In the genomic region with DNA sequence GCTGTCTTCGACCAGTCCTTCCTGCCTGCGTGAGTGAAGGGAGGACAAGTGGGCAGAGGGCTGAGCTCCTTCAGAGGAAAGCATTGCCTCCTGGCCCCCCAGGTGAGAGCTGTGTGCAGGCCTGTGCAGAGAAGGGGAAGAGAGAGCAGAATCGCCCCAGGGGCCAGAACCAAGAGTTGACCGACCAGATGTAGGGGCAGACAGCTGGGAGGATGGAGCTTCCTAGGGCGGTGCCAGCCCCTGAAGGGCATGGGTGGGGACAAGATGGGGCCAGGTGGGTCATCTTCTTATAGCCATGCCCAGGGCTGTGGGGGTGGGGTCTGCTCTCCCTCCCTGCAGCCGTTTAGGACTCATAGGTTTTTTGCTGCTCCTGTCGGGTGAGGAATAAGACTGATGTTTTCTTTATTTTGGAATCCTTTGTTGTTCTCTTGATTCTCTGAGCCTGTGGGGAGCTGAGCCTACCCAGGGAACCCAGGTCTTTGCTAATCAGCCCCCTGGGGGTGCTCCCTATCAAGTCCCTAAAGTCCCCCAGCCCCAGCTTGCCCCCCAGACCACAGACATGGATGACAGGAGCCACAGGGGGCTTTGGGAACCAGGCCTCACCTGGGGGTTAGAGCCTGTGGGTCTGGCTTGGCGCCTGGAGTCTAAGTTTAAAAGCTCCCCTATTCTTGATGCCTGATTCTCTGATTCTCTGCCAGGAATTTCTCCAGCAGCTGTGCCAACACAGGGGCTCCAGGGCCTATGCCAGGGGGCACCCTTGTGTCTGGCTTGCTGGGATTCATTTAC, we compare ENCODE assay signal across 21 cellular contexts. TPM values are rescaled to one million over a fixed set of nuclear protein-coding genes. Genes with fewer than 3 reads are reported as not detected.
DNase-seq lines count a peak whose midpoint lies in the region; ATAC-seq and TF ChIP-seq lines count a peak whose summit lies in the region.
"Had no signal": no experiment of that assay in that cellular context is flagged by ENCODE, and none has a peak within 500 bp of the region (broad histone marks: within the 10 kb centered on the region; RNA-seq: fewer than 3 reads in every experiment).

No MANE protein-coding gene starts in this region.

- ATAC-seq in GM23338 = peak; percentile 50
- 0 out of 2 replicates have a peak, but pooled peaks have one; percentile 20 for ATAC-seq in WTC11
- ATAC-seq in HG02623 (IDR thresholded peaks at IDR 0.05; ENCODE audit: unreplicated experiment) = no peak
- ATAC-seq: activated CD4-positive, alpha-beta T cell treated with anti-CD3 and anti-CD28 coated beads for 36 hours; CD8-positive, alpha-beta T cell; left ventricle myocardium superior; stimulated activated naive B cell treated with anti-CD40 and anti-IgM and Interleukin-4, amounts not matched to agents 10 μg/mL and 1 μg/mL and 100 μg/mL, for 72 hours had no signal

- H3K36me3 Mint-ChIP-seq in GM23338 (ENCODE audit: low read depth) (no peaks in the 10 kb centered on the region), WTC11 (no peaks in the 10 kb centered on the region), osteocyte (ENCODE audit: unreplicated experiment) (no peaks in the 10 kb centered on the region)
- H3K36me3 Mint-ChIP-seq: activated naive CD4-positive, alpha-beta T cell treated with anti-CD3 and anti-CD28 coated beads, Interleukin-2, amount 50 U/mL, for 24 hours; CD8-positive, alpha-beta T cell; stimulated activated naive B cell treated with anti-CD40 and anti-IgM and Interleukin-4, amounts not matched to agents 10 μg/mL and 1 μg/mL and 100 μg/mL, for 72 hours had no signal

- H3K36me3 ChIP-seq in GM23338 (ENCODE audit: insufficient read depth) = no peaks in the 10 kb centered on the region
- H3K36me3 ChIP-seq: colonic mucosa, tibial artery had no signal

- no peaks in the 10 kb centered on the region for H3K9me3 Mint-ChIP-seq in GM23338
- H3K9me3 Mint-ChIP-seq in WTC11 = no peaks in the 10 kb centered on the region
- H3K9me3 Mint-ChIP-seq in osteocyte (ENCODE audit: unreplicated experiment) = no peaks in the 10 kb centered on the region
- H3K9me3 Mint-ChIP-seq: activated naive CD4-positive, alpha-beta T cell treated with anti-CD3 and anti-CD28 coated beads, Interleukin-2, amount 50 U/mL, for 24 hours; activated T-helper 1 cell treated with anti-CD3 and anti-CD28 coated beads, Interleukin-12 subunit alpha, Interleukin-12 subunit beta, Interleukin-2, Interleukin-4 antibody, amounts not matched to agents 30 ng/mL and 10 ng/mL and 1 ng/mL, durations not matched to agents 14 hours and 24 hours and 36 hours; CD8-positive, alpha-beta T cell; H9; stimulated activated naive B cell treated with anti-CD40 and anti-IgM and Interleukin-4, amounts not matched to agents 10 μg/mL and 1 μg/mL and 100 μg/mL, for 72 hours had no signal

- H3K4me3 Mint-ChIP-seq in GM23338 (no peak overlapping the region), WTC11 (no peak overlapping the region), osteocyte (ENCODE audit: unreplicated experiment) (no peak overlapping the region)
- H3K4me3 Mint-ChIP-seq: activated CD4-positive, alpha-beta T cell treated with anti-CD3 and anti-CD28 coated beads for 36 hours; activated naive CD4-positive, alpha-beta T cell treated with anti-CD3 and anti-CD28 coated beads, Interleukin-2, amount 50 U/mL, for 24 hours; activated T-helper 1 cell treated with anti-CD3 and anti-CD28 coated beads, Interleukin-12 subunit alpha, Interleukin-12 subunit beta, Interleukin-2, Interleukin-4 antibody, amounts not matched to agents 30 ng/mL and 10 ng/mL and 1 ng/mL, durations not matched to agents 14 hours and 24 hours and 36 hours; CD8-positive, alpha-beta T cell; H9; stimulated activated naive B cell treated with anti-CD40 and anti-IgM and Interleukin-4, amounts not matched to agents 10 μg/mL and 1 μg/mL and 100 μg/mL, for 72 hours had no signal

- TF ChIP-seq CTCF in GM23338 (conservative IDR thresholded peaks at IDR 0.05; ENCODE audit: low read depth in 2 of 2) (no peak), WTC11 (IDR thresholded peaks at IDR 0.05) (no peak), osteocyte (IDR thresholded peaks at IDR 0.05) (no peak)

- no peaks in the 10 kb centered on the region for H3K4me1 ChIP-seq in GM23338 (ENCODE audit: insufficient read depth)
- H3K4me1 ChIP-seq: colonic mucosa had no signal

- H3K27me3 ChIP-seq in GM23338 (ENCODE audit: insufficient read depth) = no peaks in the 10 kb centered on the region
- H3K27me3 ChIP-seq: colonic mucosa, tibial artery had no signal

- no peak overlapping the region for H3K4me3 ChIP-seq in GM23338
- H3K4me3 ChIP-seq: colonic mucosa, tibial artery had no signal

- no peak for DNase-seq in GM23338 (ENCODE audit: low spot score)
- peak; percentile 94 to 98 for DNase-seq in NCI-H2081 (lab: John Stamatoyannopoulos, UW)
- no peak for DNase-seq in WTC11 (ENCODE audit: low spot score)
- DNase-seq in osteocyte (ENCODE audit: extremely low spot score, unreplicated experiment) = no peak
- DNase-seq in NOMO-1 treated with DMSO at 0.1 percent for 48 hours (lab: John Stamatoyannopoulos, UW; ENCODE audit: unreplicated experiment) = no peak
- no peak for DNase-seq in activated T-cell treated with anti-CD3 and anti-CD28 coated beads, Interleukin-2, amount 50 U/mL, for 48 hours
- DNase-seq: activated CD4-positive, alpha-beta T cell treated with anti-CD3 and anti-CD28 coated beads for 36 hours; CD8-positive, alpha-beta T cell; colonic mucosa; H9; Kasumi-1; left ventricle myocardium superior; NCI-H1436; Right ventricle myocardium superior; stimulated activated naive B cell treated with anti-CD40 and anti-IgM and Interleukin-4, amounts not matched to agents 10 μg/mL and 1 μg/mL and 100 μg/mL, for 72 hours; tibial artery had no signal

- no peaks in the 10 kb centered on the region for H4K20me1 ChIP-seq in GM23338 (replicated peaks; ENCODE audit: insufficient read depth)

- H3K27ac ChIP-seq in GM23338 (ENCODE audit: low read depth) = no peak overlapping the region
- H3K27ac ChIP-seq: colonic mucosa, tibial artery had no signal

- POLR2A ChIA-PET in WTC11 (lab: Charles Lee) = no interaction called here

- no peaks in the 10 kb centered on the region for H3K9me2 ChIP-seq in GM23338 (ENCODE audit: insufficient read depth)

- H3F3A ChIP-seq in GM23338 (replicated peaks; ENCODE audit: low read depth) = no peaks in the 10 kb centered on the region

- H3K27me3 Mint-ChIP-seq in GM23338 (ENCODE audit: insufficient read depth, low read depth, poor library complexity) (no peaks in the 10 kb centered on the region), WTC11 (ENCODE audit: low read depth) (no peaks in the 10 kb centered on the region), osteocyte (ENCODE audit: unreplicated experiment) (no peaks in the 10 kb centered on the region)

- CTCF ChIA-PET in WTC11 (lab: Charles Lee) = interaction anchor here (0.6 to 1.7 kb wide), 3 partner anchors 9 to 329 kb away, joined by 3 to 9 read pairs (median 3); a partner anchor contains a TSS

- no peaks in the 10 kb centered on the region for H3K79me2 ChIP-seq in GM23338 (replicated peaks; ENCODE audit: insufficient read depth)

- H3K27ac Mint-ChIP-seq in GM23338 (no peak overlapping the region), WTC11 (no peak overlapping the region), osteocyte (ENCODE audit: unreplicated experiment) (peak overlapping the region; percentile 70)
- H3K27ac Mint-ChIP-seq: activated CD4-positive, alpha-beta T cell treated with anti-CD3 and anti-CD28 coated beads for 36 hours; activated naive CD4-positive, alpha-beta T cell treated with anti-CD3 and anti-CD28 coated beads, Interleukin-2, amount 50 U/mL, for 24 hours; activated T-helper 1 cell treated with anti-CD3 and anti-CD28 coated beads, Interleukin-12 subunit alpha, Interleukin-12 subunit beta, Interleukin-2, Interleukin-4 antibody, amounts not matched to agents 30 ng/mL and 10 ng/mL and 1 ng/mL, durations not matched to agents 14 hours and 24 hours and 36 hours; CD8-positive, alpha-beta T cell; H9; progenitor cell of endocrine pancreas had no signal

- H2AFZ ChIP-seq in GM23338 = peak overlapping the region; percentile 43; the same call in 1 of the 2 replicates

- H3K4me2 ChIP-seq in GM23338 = no peak overlapping the region

- peaks cover 8% of the 10 kb centered on the region for H3K4me1 Mint-ChIP-seq in GM23338
- peaks cover 12% of the 10 kb centered on the region for H3K4me1 Mint-ChIP-seq in WTC11
- peaks cover 35% of the 10 kb centered on the region for H3K4me1 Mint-ChIP-seq in osteocyte (ENCODE audit: unreplicated experiment)
- H3K4me1 Mint-ChIP-seq: activated naive CD4-positive, alpha-beta T cell treated with anti-CD3 and anti-CD28 coated beads, Interleukin-2, amount 50 U/mL, for 24 hours; stimulated activated naive B cell treated with anti-CD40 and anti-IgM and Interleukin-4, amounts not matched to agents 10 μg/mL and 1 μg/mL and 100 μg/mL, for 72 hours had no signal

TF ChIP-seq in GM23338, 12 proteins besides CTCF, POLR2A, EP300 and RAD21:
- TF ChIP-seq EZH2phosphoT487 (IDR thresholded peaks at IDR 0.05; ENCODE audit: unreplicated experiment) (no peak), STAT1 (IDR thresholded peaks at IDR 0.05; ENCODE audit: unreplicated experiment) (no peak), ZNF114 (CRISPR knock-in tag; IDR thresholded peaks at IDR 0.05) (no peak), ZNF331 (CRISPR knock-in tag; IDR thresholded peaks at IDR 0.05; ENCODE audit: low read depth) (no peak)

TF ChIP-seq in WTC11, 78 proteins besides CTCF, POLR2A, EP300 and RAD21 (continues in another document):
- TF ChIP-seq, protein P1, sequence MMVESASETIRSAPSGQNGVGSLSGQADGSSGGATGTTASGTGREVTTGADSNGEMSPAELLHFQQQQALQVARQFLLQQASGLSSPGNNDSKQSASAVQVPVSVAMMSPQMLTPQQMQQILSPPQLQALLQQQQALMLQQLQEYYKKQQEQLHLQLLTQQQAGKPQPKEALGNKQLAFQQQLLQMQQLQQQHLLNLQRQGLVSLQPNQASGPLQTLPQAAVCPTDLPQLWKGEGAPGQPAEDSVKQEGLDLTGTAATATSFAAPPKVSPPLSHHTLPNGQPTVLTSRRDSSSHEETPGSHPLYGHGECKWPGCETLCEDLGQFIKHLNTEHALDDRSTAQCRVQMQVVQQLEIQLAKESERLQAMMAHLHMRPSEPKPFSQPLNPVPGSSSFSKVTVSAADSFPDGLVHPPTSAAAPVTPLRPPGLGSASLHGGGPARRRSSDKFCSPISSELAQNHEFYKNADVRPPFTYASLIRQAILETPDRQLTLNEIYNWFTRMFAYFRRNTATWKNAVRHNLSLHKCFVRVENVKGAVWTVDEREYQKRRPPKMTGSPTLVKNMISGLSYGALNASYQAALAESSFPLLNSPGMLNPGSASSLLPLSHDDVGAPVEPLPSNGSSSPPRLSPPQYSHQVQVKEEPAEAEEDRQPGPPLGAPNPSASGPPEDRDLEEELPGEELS (CRISPR knock-in tag; IDR thresholded peaks at IDR 0.05) = no peak

RNA-seq across cellular contexts. Expression of a gene that starts 9.4 kb away (rescaled TPM):
- 3.4 and 7.0 TPM in 2 replicates for total RNA-seq in GM23338 (2014; rRNA removed; shearing (Covaris generic))
- 6.2 and 6.4 TPM in 2 replicates for polyA plus RNA-seq in GM23338 (2016; fragmentation: Nextera tagmentation; extraction: Ambion mirVana)
- total RNA-seq in WTC11 (2021) (5.4 to 6.8 TPM (median 6.1 TPM) in 3 replicates), osteocyte (106 and 114 TPM in 2 replicates)
- polyA plus RNA-seq: neural cell had no signal

Comparison
In these comparisons a context has a peak if more than half of its experiments do, and no peak if none do; other contexts are left out.
1. DNase-seq: peak in NCI-H2081 (2 of 2); none in GM23338 (single experiment), WTC11 (single experiment), osteocyte (single experiment), NOMO-1 treated with DMSO at 0.1 percent for 48 hours (single experiment) and activated T-cell treated with anti-CD3 and anti-CD28 coated beads, Interleukin-2, amount 50 U/mL, for 48 hours (0 of 2).
2. RNA of a gene that starts 9.4 kb away (total RNA-seq): 106 to 114 TPM in osteocyte; 5.4 to 6.8 TPM in WTC11 and 3.4 to 7.0 TPM in GM23338; every median in the first group is over 10 times any median in the second.